In genomic region chr9:91084896-91085295, GRCh38 we compare ENCODE assay signal across 24 cellular contexts.
"Had no signal": no experiment of that assay in that cellular context is flagged by ENCODE, and none has a peak within 500 bp of the region (broad histone marks: within the 10 kb centered on the region; RNA-seq: fewer than 3 reads in every experiment).

No MANE protein-coding gene starts in this region.

- H3K27ac Mint-ChIP-seq: memory B cell; naive B cell; stimulated activated naive B cell treated with anti-CD40 and anti-IgM and Interleukin-4, amounts not matched to agents 10 μg/mL and 1 μg/mL and 100 μg/mL, for 72 hours had no signal

- FAIRE-seq: endometrium, kidney had no signal

- H3K36me3 Mint-ChIP-seq: memory B cell, naive B cell had no signal

- DNase-seq: cortex of kidney; effector memory CD4-positive, alpha-beta T cell; gastrocnemius medialis; glutamatergic neuron; immature natural killer cell; kidney; left cardiac atrium; left ventricle myocardium inferior; lower lobe of right lung; naive B cell; posterior cingulate gyrus; sigmoid colon; stimulated activated CD4-positive, alpha-beta T cell treated with anti-CD3 and anti-CD28 coated beads, Interleukin-2, amount 100 ng/mL, for 24 hours; stimulated activated CD4-positive, alpha-beta T cell treated with anti-CD3 and anti-CD28 coated beads, Interleukin-4, amount 100 ng/mL, for 4 hours; stimulated activated naive B cell treated with anti-CD40 and anti-IgM and Interleukin-4, amounts not matched to agents 10 μg/mL and 1 μg/mL and 100 μg/mL, for 72 hours; stimulated activated naive CD8-positive, alpha-beta T cell treated with anti-CD3 and anti-CD28 coated beads, Interleukin-15, amount 100 ng/mL, for 72 hours; testis; upper lobe of right lung had no signal

- ATAC-seq: gastrocnemius medialis; left cardiac atrium; stimulated activated naive CD8-positive, alpha-beta T cell treated with anti-CD3 and anti-CD28 coated beads, Interleukin-15, amount 100 ng/mL, for 72 hours had no signal

- H3K27ac ChIP-seq: esophagus muscularis mucosa, gastrocnemius medialis, left ventricle myocardium inferior, lower lobe of right lung, sigmoid colon, skin epidermis, testis, tibial nerve, upper lobe of right lung, vagina had no signal

- H3K4me3 ChIP-seq: esophagus muscularis mucosa, gastrocnemius medialis, left ventricle myocardium inferior, lower lobe of right lung, sigmoid colon, skin epidermis, testis, tibial nerve, upper lobe of right lung, vagina had no signal

- H3K4me1 ChIP-seq: lower lobe of right lung, testis, tibial nerve, upper lobe of right lung, vagina had no signal

- H3K27me3 Mint-ChIP-seq: memory B cell had no signal

- H3K36me3 ChIP-seq: esophagus muscularis mucosa, gastrocnemius medialis, left ventricle myocardium inferior, lower lobe of right lung, sigmoid colon, tibial nerve, upper lobe of right lung, vagina had no signal

- H3K9me3 Mint-ChIP-seq: immature natural killer cell, memory B cell, naive B cell had no signal

- H3K4me1 Mint-ChIP-seq: memory B cell had no signal

- H3K27me3 ChIP-seq: esophagus muscularis mucosa, gastrocnemius medialis, sigmoid colon, testis, tibial nerve, upper lobe of right lung, vagina had no signal

- H3K4me3 Mint-ChIP-seq: immature natural killer cell; memory B cell; naive B cell; stimulated activated naive B cell treated with anti-CD40 and anti-IgM and Interleukin-4, amounts not matched to agents 10 μg/mL and 1 μg/mL and 100 μg/mL, for 72 hours; stimulated activated naive CD8-positive, alpha-beta T cell treated with anti-CD3 and anti-CD28 coated beads, Interleukin-15, amount 100 ng/mL, for 72 hours had no signal

- H3K9me3 ChIP-seq: esophagus muscularis mucosa, gastrocnemius medialis, left ventricle myocardium inferior, lower lobe of right lung, sigmoid colon, testis, tibial nerve, upper lobe of right lung, vagina had no signal
